In genomic region chr2:217505303-217505702, GRCh38 we compare ENCODE assay signal across 24 cellular contexts.
DNase-seq lines count a peak whose midpoint lies in the region; ATAC-seq, FAIRE-seq and TF ChIP-seq lines count a peak whose summit lies in the region.
"Had no signal": no experiment of that assay in that cellular context is flagged by ENCODE, and none has a peak within 500 bp of the region (broad histone marks: within the 10 kb centered on the region; RNA-seq: fewer than 3 reads in every experiment).

No MANE protein-coding gene starts in this region.

- WGBS in HepG2 (ENCODE audit: low lambda C conversion rate), result 76% methylated on average over 1 of the region's 1 CpG
- 100% methylated on average over 1 of the region's 1 CpG for WGBS in right lobe of liver (ENCODE audit: insufficient coverage, low coverage, low lambda C conversion rate, missing lambda C conversion rate)
- whole genome bisulfite sequencing in K562 (ENCODE audit: insufficient coverage, low coverage, missing lambda C conversion rate), result 44% methylated on average over 1 of the region's 1 CpG

- H3K4me2 ChIP-seq in HepG2 (ENCODE audit: low read depth, low read length), result no peak overlapping the region
- H3K4me2 ChIP-seq in K562 (ENCODE audit: insufficient read depth, low read length), result no peak overlapping the region
- H3K4me2 ChIP-seq: BLaER1 had no signal

- H3K9me1 ChIP-seq in K562 (ENCODE audit: control insufficient read depth, insufficient read depth, low read length), result no peaks in the 10 kb centered on the region

- POLR2A ChIA-PET in HepG2 (lab: Yijun Ruan, JAX), result no interaction called here
- POLR2A ChIA-PET in K562 (lab: Yijun Ruan, JAX), result interaction anchor here (0.7 kb wide), 1 partner anchor 218 kb away, joined by 3 read pairs; no protein-coding TSS in a partner anchor

- H3K4me1 ChIP-seq in HepG2 (ENCODE audit: insufficient read depth, low read length), result no peaks in the 10 kb centered on the region
- no peaks in the 10 kb centered on the region for H3K4me1 ChIP-seq in right lobe of liver
- no peaks in the 10 kb centered on the region for H3K4me1 ChIP-seq in K562 (replicated peaks in 1 of 2; ENCODE audit: control insufficient read depth in 2 of 2, insufficient read depth in 2 of 2, low read length in 2 of 2)
- H3K4me1 ChIP-seq: BLaER1 had no signal

- in situ Hi-C loops in HepG2 (cut with HindIII; ENCODE audit: extremely low pct_ligation_motif_present, low pct_unique_long_range_greater_than_20kb), result loop anchor here (25.0 kb wide), 1 partner anchor 993 kb away; no protein-coding TSS in a partner anchor
- in situ Hi-C loops in K562 (cut with MboI), result loop anchor here (25.0 kb wide), 2 partner anchors 518 to 968 kb away; no protein-coding TSS in a partner anchor

- no peak for TF ChIP-seq RAD21 in HepG2 (CRISPR knock-in tag; IDR thresholded peaks at IDR 0.05)
- TF ChIP-seq RAD21 in K562 (CRISPR knock-in tag; conservative IDR thresholded peaks at IDR 0.05 in 1 of 2, IDR thresholded peaks at IDR 0.05 in 1 of 2), result no peak

- BruUV-seq in HepG2 (replicated peaks; lab: Mats Ljungman, UMichigan), result no TSS peak
- no TSS peak for BruUV-seq in K562 (replicated peaks; lab: Mats Ljungman, UMichigan)

- ATAC-seq in HepG2, result no peak
- ATAC-seq in right lobe of liver, result no peak
- ATAC-seq in K562, result no peak
- no peak for ATAC-seq in Right ventricle myocardium inferior
- ATAC-seq: GM12878 had no signal

- H3K36me3 ChIP-seq in HepG2 (replicated peaks in 1 of 2; ENCODE audit: control insufficient read depth in 1 of 2, insufficient read depth in 2 of 2, low read length in 2 of 2), result no peaks in the 10 kb centered on the region
- no peaks in the 10 kb centered on the region for H3K36me3 ChIP-seq in right lobe of liver
- H3K36me3 ChIP-seq in K562 (ENCODE audit: control insufficient read depth, insufficient read depth, low read length), result no peaks in the 10 kb centered on the region
- H3K36me3 ChIP-seq: BE2C, BLaER1 had no signal

- H3K27me3 ChIP-seq in HepG2 (ENCODE audit: control insufficient read depth in 1 of 2, insufficient read depth in 2 of 2, low read length in 2 of 2) (no peaks in the 10 kb centered on the region; a peak in 1 of 5 replicates), right lobe of liver (no peaks in the 10 kb centered on the region), K562 (ENCODE audit: control insufficient read depth in 2 of 2, insufficient read depth in 2 of 2, low read length in 2 of 2) (no peaks in the 10 kb centered on the region; a peak in 1 of 5 replicates)
- H3K27me3 ChIP-seq: BE2C, BLaER1 had no signal

- no peak overlapping the region for H2AFZ ChIP-seq in HepG2 (ENCODE audit: low read length)
- no peak overlapping the region for H2AFZ ChIP-seq in K562 (ENCODE audit: low read depth, low read length)

- H3K4me3 ChIP-seq in HepG2 (replicated peaks in 1 of 3; ENCODE audit: insufficient read depth in 1 of 3, low read depth in 2 of 3, low read length in 3 of 3) (no peak overlapping the region), right lobe of liver (no peak overlapping the region), K562 (no peak overlapping the region)
- H3K4me3 ChIP-seq: BLaER1, GM12878 had no signal

- H3K79me2 ChIP-seq in HepG2 (ENCODE audit: insufficient read depth, low read length) (no peaks in the 10 kb centered on the region), K562 (ENCODE audit: control insufficient read depth, insufficient read depth, low read length) (no peaks in the 10 kb centered on the region)

- H3K9ac ChIP-seq in HepG2 (ENCODE audit: insufficient read depth, low read depth, low read length), result no peak overlapping the region
- no peak overlapping the region for H3K9ac ChIP-seq in K562 (ENCODE audit: insufficient read depth in 1 of 2, low read depth in 2 of 2, low read length in 2 of 2)
- H3K9ac ChIP-seq: BLaER1 had no signal

- no peak for FAIRE-seq in HepG2 (lab: Jason Lieb, UNC)
- FAIRE-seq in K562 (lab: Jason Lieb, UNC), result no peak
- FAIRE-seq: GM12878, GM12892, GM18507 had no signal

- intact Hi-C loops in HepG2 (cut with micrococcal nuclease; ENCODE audit: unreplicated experiment) (no loop called here), right lobe of liver (cut with DNase I) (no loop called here), K562 (cut with micrococcal nuclease) (no loop called here), Right ventricle myocardium inferior (cut with DNase I) (no loop called here)

- H3K27ac ChIP-seq in HepG2 (ENCODE audit: extremely low read length, insufficient read depth, low read length) (no peak overlapping the region), right lobe of liver (no peak overlapping the region), K562 (ENCODE audit: extremely low read depth, low read depth, low read length) (no peak overlapping the region)
- H3K27ac ChIP-seq: 22Rv1, BLaER1 had no signal

- TF ChIP-seq EP300 in HepG2 (IDR thresholded peaks at IDR 0.05; ENCODE audit: low read depth in 2 of 2, low read length in 2 of 2) (no peak), HepG2 (CRISPR knock-in tag; IDR thresholded peaks at IDR 0.05; ENCODE audit: borderline replicate concordance) (no peak), K562 (IDR thresholded peaks at IDR 0.05; ENCODE audit: low read length) (no peak)

- TF ChIP-seq CTCF in HepG2 (CRISPR knock-in tag; IDR thresholded peaks at IDR 0.05) (no peak), right lobe of liver (IDR thresholded peaks at IDR 0.05) (no peak), K562 (IDR thresholded peaks at IDR 0.05 in 2 of 3, conservative IDR thresholded peaks at IDR 0.05 in 1 of 3; ENCODE audit: insufficient read depth in 2 of 3, low read depth in 1 of 3, low read length in 3 of 3) (no peak)

- H3K9me3 ChIP-seq in HepG2 (ENCODE audit: low read length), result no peaks in the 10 kb centered on the region
- H3K9me3 ChIP-seq in right lobe of liver, result no peaks in the 10 kb centered on the region
- no peaks in the 10 kb centered on the region for H3K9me3 ChIP-seq in K562 (replicated peaks; ENCODE audit: control insufficient read depth, insufficient read depth, low read depth, low read length)
- H3K9me3 ChIP-seq: BE2C, BLaER1 had no signal

- CTCF ChIA-PET in HepG2 (lab: Yijun Ruan, JAX; ENCODE audit: low intra/inter-chr PET ratio, low total read pairs), result no interaction called here
- CTCF ChIA-PET in K562 (lab: Yijun Ruan, JAX; ENCODE audit: low intra/inter-chr PET ratio), result no interaction called here

- DNase-seq in HepG2 (ENCODE audit: low spot score) (no peak), right lobe of liver (no peak), K562 (ENCODE audit: extremely low read depth in 1 of 4, low spot score in 3 of 4) (no peak), Right ventricle myocardium inferior (ENCODE audit: missing footprints) (no peak), H4 (ENCODE audit: low spot score) (no peak)
- DNase-seq: ACHN; BE2C; C1 segment of cervical spinal cord; CD4-positive, alpha-beta memory T cell; CD4-positive, CD25-positive, alpha-beta regulatory T cell; CD8-positive, alpha-beta memory T cell; COR-L47; DMS 273 treated with DMSO at 0.1 percent for 48 hours; DMS153; DMS53; DMS79; DND-41; EL; GDM1 had no signal

- no peak for TF ChIP-seq POLR2A in HepG2 (IDR thresholded peaks at IDR 0.05; ENCODE audit: insufficient read depth in 1 of 2, low read depth in 2 of 2, low read length in 2 of 2)
- TF ChIP-seq POLR2A in right lobe of liver (IDR thresholded peaks at IDR 0.05), result no peak
- no peak for TF ChIP-seq POLR2A in K562 (conservative IDR thresholded peaks at IDR 0.05)

- H4K20me1 ChIP-seq in HepG2 (ENCODE audit: insufficient read depth, low read length) (no peaks in the 10 kb centered on the region), K562 (replicated peaks; ENCODE audit: control insufficient read depth, insufficient read depth, low read length) (no peaks in the 10 kb centered on the region)
- H4K20me1 ChIP-seq: BLaER1 had no signal

TF ChIP-seq in HepG2, 621 proteins besides CTCF, POLR2A, EP300 and RAD21:
- TF ChIP-seq MAFK (conservative IDR thresholded peaks at IDR 0.05 in 1 of 2, IDR thresholded peaks at IDR 0.05 in 1 of 2; ENCODE audit: low read length in 2 of 2) (peak; percentile 33 to 68; a peak in 3 of 4 replicates), PAWR (CRISPR knock-in tag; IDR thresholded peaks at IDR 0.05; ENCODE audit: borderline replicate concordance) (no peak), ZNF512 (CRISPR knock-in tag; IDR thresholded peaks at IDR 0.05) (no peak), MAFF (IDR thresholded peaks at IDR 0.05; ENCODE audit: low read depth, low read length) (peak; percentile 55)

TF ChIP-seq in K562, 482 proteins besides CTCF, POLR2A, EP300 and RAD21:
- TF ChIP-seq ZNF316 (IDR thresholded peaks at IDR 0.05) (peak; percentile 58), ZNF699 (CRISPR knock-in tag; IDR thresholded peaks at IDR 0.05; ENCODE audit: insufficient replicate concordance) (no peak), FOS (IDR thresholded peaks at IDR 0.05; ENCODE audit: extremely low read depth, insufficient read length) (no peak), MAFG (tag; conservative IDR thresholded peaks at IDR 0.05) (peak; percentile 18; the same call in 1 of the 2 replicates)

Comparison
In these comparisons a context has a peak if more than half of its experiments do, and no peak if none do; other contexts are left out.
1. Of the 241 proteins assayed by ChIP-seq in both HepG2 and K562: peak only in HepG2: MAFF and MAFK; only in K562: MAFG; in both: none; in neither: 238.